In genomic region chr1:15212989-15213291, GRCh38 we compare ENCODE assay signal across 24 cellular contexts. TPM values are rescaled to one million over a fixed set of nuclear protein-coding genes. Genes with fewer than 3 reads are reported as not detected.
DNase-seq lines count a peak whose midpoint lies in the region; ATAC-seq and TF ChIP-seq lines count a peak whose summit lies in the region.
"Had no signal": no experiment of that assay in that cellular context is flagged by ENCODE, and none has a peak within 500 bp of the region (broad histone marks: within the 10 kb centered on the region; RNA-seq: fewer than 3 reads in every experiment).

No MANE protein-coding gene starts in this region.

- H3K4me3 ChIP-seq in A673 (ENCODE audit: low read depth, low read length, poor library complexity, severe bottlenecking), result no peak overlapping the region
- no peak overlapping the region for H3K4me3 ChIP-seq in hepatocyte
- H3K4me3 ChIP-seq: psoas muscle, thyroid gland had no signal

- H3K4me3 Mint-ChIP-seq in WTC11 (no peak overlapping the region), osteocyte (ENCODE audit: unreplicated experiment) (no peak overlapping the region)
- H3K4me3 Mint-ChIP-seq: activated CD4-positive, alpha-beta T cell treated with anti-CD3 and anti-CD28 coated beads, Interleukin-2, amount 10 ng/mL, durations not matched to agents 24 days and 14 days; activated naive CD8-positive, alpha-beta T cell treated with anti-CD3 and anti-CD28 coated beads for 36 hours; activated T-helper 17 cell treated with anti-CD3 and anti-CD28 coated beads, Interleukin-2, amount 50 U/mL, for 72 hours; HFFc6; stimulated activated memory B cell treated with anti-CD40 and anti-IgM and Interleukin-4, amounts not matched to agents 10 μg/mL and 1 μg/mL and 100 μg/mL, for 72 hours; T-cell had no signal

- H3K27me3 Mint-ChIP-seq in WTC11 (ENCODE audit: low read depth) (no peaks in the 10 kb centered on the region), osteocyte (ENCODE audit: unreplicated experiment) (no peaks in the 10 kb centered on the region)

- H3K9me3 ChIP-seq in A673 (ENCODE audit: low read depth, low read length, poor library complexity, severe bottlenecking) (no peaks in the 10 kb centered on the region), hepatocyte (ENCODE audit: low read depth) (no peaks in the 10 kb centered on the region)
- H3K9me3 ChIP-seq: psoas muscle, thyroid gland had no signal

- 59% methylated on average over 1 of the region's 1 CpG for WGBS in hepatocyte (ENCODE audit: low lambda C conversion rate, missing lambda C conversion rate)

- H3K27ac ChIP-seq in A673 (ENCODE audit: low read depth, low read length, poor library complexity, severe bottlenecking) (no peak overlapping the region), hepatocyte (peak overlapping the region; percentile 81)
- H3K27ac ChIP-seq: KMS-11, psoas muscle had no signal

- peaks cover 43% of the 10 kb centered on the region for H3K4me1 Mint-ChIP-seq in WTC11
- H3K4me1 Mint-ChIP-seq in osteocyte (ENCODE audit: unreplicated experiment), result peaks cover 33% of the 10 kb centered on the region
- H3K4me1 Mint-ChIP-seq: activated CD4-positive, alpha-beta T cell treated with anti-CD3 and anti-CD28 coated beads, Interleukin-2, amount 10 ng/mL, durations not matched to agents 24 days and 14 days; activated naive CD8-positive, alpha-beta T cell treated with anti-CD3 and anti-CD28 coated beads for 36 hours; activated T-helper 17 cell treated with anti-CD3 and anti-CD28 coated beads, Interleukin-2, amount 50 U/mL, for 72 hours; stimulated activated memory B cell treated with anti-CD40 and anti-IgM and Interleukin-4, amounts not matched to agents 10 μg/mL and 1 μg/mL and 100 μg/mL, for 72 hours had no signal

- no peaks in the 10 kb centered on the region for H3K4me1 ChIP-seq in A673 (ENCODE audit: insufficient read depth, low read length, poor library complexity, severe bottlenecking)
- peaks cover 35% of the 10 kb centered on the region for H3K4me1 ChIP-seq in hepatocyte (ENCODE audit: insufficient read depth)
- H3K4me1 ChIP-seq: psoas muscle had no signal

- peaks cover 32% of the 10 kb centered on the region for H3K79me2 ChIP-seq in hepatocyte

- no peak overlapping the region for H2AFZ ChIP-seq in hepatocyte

- intact Hi-C loops in A673 (cut with micrococcal nuclease; ENCODE audit: unreplicated experiment), result no loop called here

- DNase-seq in A673 (ENCODE audit: low spot score), result peak; percentile 23
- no peak for DNase-seq in WTC11 (ENCODE audit: low spot score)
- no peak for DNase-seq in hepatocyte (ENCODE audit: low spot score)
- no peak for DNase-seq in osteocyte (ENCODE audit: extremely low spot score, unreplicated experiment)
- no peak for DNase-seq in NCI-H1092 (lab: John Stamatoyannopoulos, UW)
- DNase-seq in NOMO-1 treated with dmso at 0.1 percent for 144 hours (lab: John Stamatoyannopoulos, UW; ENCODE audit: unreplicated experiment), result no peak
- DNase-seq in GM19238 (ENCODE audit: insufficient read length, low spot score), result no peak
- no peak for DNase-seq in NCI-H1417 treated with DMSO at 0.1 percent for 48 hours (lab: John Stamatoyannopoulos, UW)
- DNase-seq: activated CD4-positive, alpha-beta T cell treated with anti-CD3 and anti-CD28 coated beads, Interleukin-2, amount 10 ng/mL, durations not matched to agents 24 days and 14 days; activated naive CD8-positive, alpha-beta T cell treated with anti-CD3 and anti-CD28 coated beads for 36 hours; glutamatergic neuron; HFFc6; kidney glomerular epithelial cell; NCI-H187 treated with DMSO at 0.1 percent for 48 hours; NCI-H226; NCI-H748 treated with DMSO at 0.1 percent for 48 hours; SHP77 treated with DMSO at 0.1 percent for 48 hours; stimulated activated CD4-positive, alpha-beta T cell treated with anti-CD3 and anti-CD28 coated beads, Interleukin-2, amount 100 ng/mL, for 24 hours; T-cell had no signal

- peaks cover 4% of the 10 kb centered on the region for H4K20me1 ChIP-seq in hepatocyte (ENCODE audit: insufficient read depth, poor library complexity, severe bottlenecking)

- H3K27me3 ChIP-seq in A673 (replicated peaks; ENCODE audit: insufficient read depth, low read depth, low read length, poor library complexity) (no peaks in the 10 kb centered on the region), hepatocyte (no peaks in the 10 kb centered on the region)
- H3K27me3 ChIP-seq: thyroid gland had no signal

- BruUV-seq in A673 (replicated peaks; lab: Mats Ljungman, UMichigan), result no TSS peak

- H3K36me3 ChIP-seq in A673 (ENCODE audit: insufficient read depth, low read length, poor library complexity, severe bottlenecking), result no peaks in the 10 kb centered on the region
- H3K36me3 ChIP-seq in hepatocyte (replicated peaks; ENCODE audit: insufficient read depth, low read depth), result no peaks in the 10 kb centered on the region
- H3K36me3 ChIP-seq: thyroid gland had no signal

- peaks cover 16% of the 10 kb centered on the region for H3K36me3 Mint-ChIP-seq in WTC11
- H3K36me3 Mint-ChIP-seq in osteocyte (ENCODE audit: unreplicated experiment), result no peaks in the 10 kb centered on the region
- H3K36me3 Mint-ChIP-seq: activated naive CD8-positive, alpha-beta T cell treated with anti-CD3 and anti-CD28 coated beads for 36 hours; stimulated activated memory B cell treated with anti-CD40 and anti-IgM and Interleukin-4, amounts not matched to agents 10 μg/mL and 1 μg/mL and 100 μg/mL, for 72 hours; T-cell had no signal

- H3K9me2 ChIP-seq in hepatocyte (replicated peaks; ENCODE audit: insufficient read depth), result no peaks in the 10 kb centered on the region

- POLR2A ChIA-PET in A673 (lab: Charles Lee; ENCODE audit: low non-redundant PET) (no interaction called here), WTC11 (lab: Charles Lee) (interaction anchor here (0.5 kb wide), 1 partner anchor 21 kb away, joined by 3 read pairs; no protein-coding TSS in a partner anchor)

- no peak for TF ChIP-seq CTCF in A673 (conservative IDR thresholded peaks at IDR 0.05; ENCODE audit: low read depth, low read length)
- no peak for TF ChIP-seq CTCF in WTC11 (IDR thresholded peaks at IDR 0.05)
- no peak for TF ChIP-seq CTCF in hepatocyte (IDR thresholded peaks at IDR 0.05; ENCODE audit: poor library complexity)
- no peak for TF ChIP-seq CTCF in osteocyte (IDR thresholded peaks at IDR 0.05)

- peaks cover 5% of the 10 kb centered on the region for H3K9me3 Mint-ChIP-seq in WTC11
- H3K9me3 Mint-ChIP-seq in osteocyte (ENCODE audit: unreplicated experiment), result no peaks in the 10 kb centered on the region
- H3K9me3 Mint-ChIP-seq: activated CD4-positive, alpha-beta T cell treated with anti-CD3 and anti-CD28 coated beads, Interleukin-2, amount 10 ng/mL, durations not matched to agents 24 days and 14 days; activated naive CD8-positive, alpha-beta T cell treated with anti-CD3 and anti-CD28 coated beads for 36 hours; activated T-helper 17 cell treated with anti-CD3 and anti-CD28 coated beads, Interleukin-2, amount 50 U/mL, for 72 hours; HFFc6; stimulated activated memory B cell treated with anti-CD40 and anti-IgM and Interleukin-4, amounts not matched to agents 10 μg/mL and 1 μg/mL and 100 μg/mL, for 72 hours; T-cell had no signal

- no peak for ATAC-seq in WTC11
- ATAC-seq: activated T-helper 17 cell treated with anti-CD3 and anti-CD28 coated beads, Interleukin-2, amount 50 U/mL, for 72 hours; psoas muscle; T-cell had no signal

- H3K4me2 ChIP-seq in hepatocyte, result peak overlapping the region; percentile 33
- H3K4me2 ChIP-seq: KMS-11 had no signal

- H3K27ac Mint-ChIP-seq in WTC11 (peak overlapping the region; percentile 82), osteocyte (ENCODE audit: unreplicated experiment) (peak overlapping the region; percentile 36)
- H3K27ac Mint-ChIP-seq: activated CD4-positive, alpha-beta T cell treated with anti-CD3 and anti-CD28 coated beads, Interleukin-2, amount 10 ng/mL, durations not matched to agents 24 days and 14 days; activated naive CD8-positive, alpha-beta T cell treated with anti-CD3 and anti-CD28 coated beads for 36 hours; activated T-helper 17 cell treated with anti-CD3 and anti-CD28 coated beads, Interleukin-2, amount 50 U/mL, for 72 hours; stimulated activated memory B cell treated with anti-CD40 and anti-IgM and Interleukin-4, amounts not matched to agents 10 μg/mL and 1 μg/mL and 100 μg/mL, for 72 hours; T-cell had no signal

- CTCF ChIA-PET in A673 (lab: Charles Lee) (no interaction called here), WTC11 (lab: Charles Lee) (interaction anchor here (0.9 kb wide), 1 partner anchor 102 kb away, joined by 3 read pairs; no protein-coding TSS in a partner anchor)

TF ChIP-seq in WTC11, 78 proteins besides CTCF, POLR2A, EP300 and RAD21 (continues in another document):
- TF ChIP-seq, protein P1, sequence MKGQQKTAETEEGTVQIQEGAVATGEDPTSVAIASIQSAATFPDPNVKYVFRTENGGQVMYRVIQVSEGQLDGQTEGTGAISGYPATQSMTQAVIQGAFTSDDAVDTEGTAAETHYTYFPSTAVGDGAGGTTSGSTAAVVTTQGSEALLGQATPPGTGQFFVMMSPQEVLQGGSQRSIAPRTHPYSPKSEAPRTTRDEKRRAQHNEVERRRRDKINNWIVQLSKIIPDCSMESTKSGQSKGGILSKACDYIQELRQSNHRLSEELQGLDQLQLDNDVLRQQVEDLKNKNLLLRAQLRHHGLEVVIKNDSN (CRISPR knock-in tag; IDR thresholded peaks at IDR 0.05), result no peak
- TF ChIP-seq ZSCAN18 (CRISPR knock-in tag; IDR thresholded peaks at IDR 0.05), result no peak

RNA-seq across cellular contexts. Expression of gene FHAD1, which starts 34.1 kb away (rescaled TPM):
- 2.0 and 2.7 TPM in 2 replicates for total RNA-seq in A673 (2021)
- total RNA-seq in WTC11 (2021), result 2.6 to 3.0 TPM (median 2.9 TPM) in 3 replicates
- total RNA-seq in hepatocyte, result 0.13 and 0.24 TPM in 2 replicates
- 0.16 and 0.68 TPM in 2 replicates for polyA plus RNA-seq in hepatocyte
- total RNA-seq in osteocyte, result not detected in 2 replicates
- total RNA-seq: activated CD4-positive, alpha-beta T cell treated with anti-CD3 and anti-CD28 coated beads, Interleukin-2, amount 10 ng/mL, durations not matched to agents 24 days and 14 days; activated T-helper 17 cell treated with anti-CD3 and anti-CD28 coated beads, Interleukin-2, amount 50 U/mL, for 72 hours had no signal

RNA-seq across cellular contexts. Expression of gene TMEM51, which starts 59.4 kb away (rescaled TPM):
- total RNA-seq in A673 (2021) (1.7 TPM in 2 replicates), WTC11 (2021) (9.2 to 10.4 TPM (median 9.4 TPM) in 3 replicates), hepatocyte (23.7 and 24.0 TPM in 2 replicates), osteocyte (0.81 and 0.86 TPM in 2 replicates)
- 23.4 and 25.1 TPM in 2 replicates for polyA plus RNA-seq in hepatocyte
- total RNA-seq: activated naive CD8-positive, alpha-beta T cell treated with anti-CD3 and anti-CD28 coated beads for 36 hours; activated T-helper 17 cell treated with anti-CD3 and anti-CD28 coated beads, Interleukin-2, amount 50 U/mL, for 72 hours had no signal
